20 cellular contexts compared by ENCODE assay signal in genomic region chr11:96942855-96943254, GRCh38.
DNase-seq lines count a peak whose midpoint lies in the region; ATAC-seq, FAIRE-seq and TF ChIP-seq lines count a peak whose summit lies in the region.
"Had no signal": no experiment of that assay in that cellular context is flagged by ENCODE, and none has a peak within 500 bp of the region (broad histone marks: within the 10 kb centered on the region; RNA-seq: fewer than 3 reads in every experiment).

No MANE protein-coding gene starts in this region.

- no peaks in the 10 kb centered on the region for H3K9me2 ChIP-seq in GM23338 (ENCODE audit: insufficient read depth)

- H2AK5ac ChIP-seq in H1 (ENCODE audit: low read depth, low read length), result no peak overlapping the region

- H3K9ac ChIP-seq in H1 (replicated peaks in 1 of 4; ENCODE audit: extremely low read depth in 1 of 4, low read depth in 3 of 4, low read length in 3 of 4), result no peak overlapping the region
- H3K9ac ChIP-seq in kidney (ENCODE audit: low read length in 2 of 2), result no peak overlapping the region

- no peak overlapping the region for H3K4me3 Mint-ChIP-seq in GM23338
- H3K4me3 Mint-ChIP-seq: CD4-positive, alpha-beta memory T cell; H9 had no signal

- no peak overlapping the region for H3K4ac ChIP-seq in H1 (replicated peaks; ENCODE audit: insufficient read length, low read depth, low read length)

- no peak for TF ChIP-seq EP300 in H1 (IDR thresholded peaks at IDR 0.05; ENCODE audit: borderline replicate concordance in 1 of 2, low read depth in 2 of 2, low read length in 2 of 2)
- TF ChIP-seq EP300 in esophagus muscularis mucosa (IDR thresholded peaks at IDR 0.05), result no peak

- H3K23ac ChIP-seq in H1 (ENCODE audit: insufficient read length), result no peak overlapping the region

- no peaks in the 10 kb centered on the region for H3F3A ChIP-seq in GM23338 (replicated peaks; ENCODE audit: low read depth)

- H3K4me1 Mint-ChIP-seq in GM23338, result no peaks in the 10 kb centered on the region
- H3K4me1 Mint-ChIP-seq: CD4-positive, alpha-beta memory T cell; H9 had no signal

- H4K20me1 ChIP-seq in GM23338 (replicated peaks; ENCODE audit: insufficient read depth), result no peaks in the 10 kb centered on the region
- no peaks in the 10 kb centered on the region for H4K20me1 ChIP-seq in H1 (replicated peaks in 1 of 2; ENCODE audit: control insufficient read depth in 1 of 2, insufficient read depth in 2 of 2, low read length in 2 of 2)

- no peak overlapping the region for H4K91ac ChIP-seq in H1 (replicated peaks; ENCODE audit: insufficient read length, low read length)

- H3K27ac ChIP-seq in GM23338 (ENCODE audit: low read depth) (no peak overlapping the region), VCaP (no peak overlapping the region), H1 (ENCODE audit: low read depth, low read length) (no peak overlapping the region), kidney (ENCODE audit: low read depth in 2 of 2, low read length in 2 of 2) (no peak overlapping the region), esophagus muscularis mucosa (replicated peaks in 1 of 4) (no peak overlapping the region)
- H3K27ac ChIP-seq: A549 had no signal

- H2BK15ac ChIP-seq in H1 (ENCODE audit: low read length), result no peak overlapping the region

- H3K27me3 ChIP-seq in GM23338 (ENCODE audit: insufficient read depth), result no peaks in the 10 kb centered on the region
- H3K27me3 ChIP-seq in H1 (replicated peaks in 1 of 4; ENCODE audit: control insufficient read depth in 3 of 4, extremely low read depth in 1 of 4, insufficient read depth in 3 of 4, low read length in 3 of 4), result no peaks in the 10 kb centered on the region
- no peaks in the 10 kb centered on the region for H3K27me3 ChIP-seq in esophagus muscularis mucosa

- H3K14ac ChIP-seq in H1 (ENCODE audit: insufficient read length), result no peak overlapping the region

- no peaks in the 10 kb centered on the region for H3K23me2 ChIP-seq in H1 (ENCODE audit: low read depth, low read length)

- intact Hi-C loops in kidney (cut with DNase I) (no loop called here), esophagus muscularis mucosa (cut with DNase I) (no loop called here)

- no peaks in the 10 kb centered on the region for H3K79me1 ChIP-seq in H1 (ENCODE audit: low read depth, low read length)

- TF ChIP-seq CTCF in GM23338 (conservative IDR thresholded peaks at IDR 0.05; ENCODE audit: low read depth in 2 of 2) (peak in 1 of 2 experiments; percentile 38; a peak in 2 of 4 replicates), VCaP (conservative IDR thresholded peaks at IDR 0.05) (0 out of 2 replicates have a peak, but pooled peaks have one; percentile 14), H1 (IDR thresholded peaks at IDR 0.05; ENCODE audit: control extremely low read depth in 1 of 3, insufficient read depth in 1 of 3, low read depth in 1 of 3, low read length in 3 of 3) (peak in 1 of 3 experiments; percentile 11; a peak in 1 of 4 replicates), kidney (IDR thresholded peaks at IDR 0.05; ENCODE audit: borderline replicate concordance, extremely low read depth, insufficient read depth) (no peak), esophagus muscularis mucosa (IDR thresholded peaks at IDR 0.05) (no peak)

- H3K4me1 ChIP-seq in GM23338 (ENCODE audit: insufficient read depth) (no peaks in the 10 kb centered on the region), H1 (replicated peaks in 1 of 4; ENCODE audit: control insufficient read depth in 3 of 4, insufficient read depth in 4 of 4, low read length in 3 of 4) (no peaks in the 10 kb centered on the region), kidney (ENCODE audit: control insufficient read depth in 1 of 2, insufficient read depth in 1 of 2, low read depth in 1 of 2, low read length in 2 of 2) (no peaks in the 10 kb centered on the region), esophagus muscularis mucosa (no peaks in the 10 kb centered on the region)
- H3K4me1 ChIP-seq: A549 had no signal

- no peak overlapping the region for H3K18ac ChIP-seq in H1 (ENCODE audit: extremely low read depth, low read length)

- no peak overlapping the region for H2BK12ac ChIP-seq in H1 (ENCODE audit: low read depth, low read length)

- no peak overlapping the region for H2BK120ac ChIP-seq in H1 (replicated peaks; ENCODE audit: low read depth, low read length)

- H3K4me3 ChIP-seq in GM23338 (no peak overlapping the region), H1 (ENCODE audit: extremely low read depth in 1 of 4, insufficient read depth in 2 of 4, low read depth in 3 of 4, low read length in 4 of 4) (no peak overlapping the region), kidney (ENCODE audit: low read length in 2 of 2) (no peak overlapping the region), esophagus muscularis mucosa (no peak overlapping the region)
- H3K4me3 ChIP-seq: A549 had no signal

- H3K4me2 ChIP-seq in GM23338 (no peak overlapping the region), H1 (ENCODE audit: insufficient read depth in 1 of 2, low read depth in 2 of 2, low read length in 2 of 2) (no peak overlapping the region)
- H3K4me2 ChIP-seq: A549 had no signal

- H3K9me3 ChIP-seq in H1 (ENCODE audit: insufficient read depth in 2 of 2, low read depth in 1 of 2, low read length in 1 of 2), result no peaks in the 10 kb centered on the region
- no peaks in the 10 kb centered on the region for H3K9me3 ChIP-seq in kidney (ENCODE audit: control insufficient read depth in 1 of 2, low read length in 2 of 2)
- H3K9me3 ChIP-seq in esophagus muscularis mucosa, result no peaks in the 10 kb centered on the region
- H3K9me3 ChIP-seq: A549 had no signal

- no peak overlapping the region for H3K27ac Mint-ChIP-seq in GM23338
- H3K27ac Mint-ChIP-seq: CD4-positive, alpha-beta memory T cell; H9 had no signal

- no peak overlapping the region for H3K56ac ChIP-seq in H1 (replicated peaks; ENCODE audit: insufficient read length, low read depth, low read length)

- H2BK20ac ChIP-seq in H1 (ENCODE audit: low read length), result no peak overlapping the region

- no peaks in the 10 kb centered on the region for H3K36me3 ChIP-seq in GM23338 (ENCODE audit: insufficient read depth)
- H3K36me3 ChIP-seq in H1 (ENCODE audit: control insufficient read depth in 2 of 4, insufficient read depth in 4 of 4, low read length in 3 of 4), result no peaks in the 10 kb centered on the region
- H3K36me3 ChIP-seq in kidney (ENCODE audit: control insufficient read depth in 1 of 2, insufficient read depth in 2 of 2, low read length in 2 of 2), result no peaks in the 10 kb centered on the region
- no peaks in the 10 kb centered on the region for H3K36me3 ChIP-seq in esophagus muscularis mucosa

- H2AFZ ChIP-seq in GM23338 (no peak overlapping the region), H1 (ENCODE audit: low read length) (0 out of 2 replicates have a peak overlapping the region, but pooled peaks have one; percentile 15)

- peak; percentile 55; the same call in 2 of the 3 replicates for ATAC-seq in GM23338
- ATAC-seq: A549, HCT116 had no signal

- H3K79me2 ChIP-seq in GM23338 (replicated peaks; ENCODE audit: insufficient read depth) (no peaks in the 10 kb centered on the region), H1 (ENCODE audit: control insufficient read depth in 1 of 2, insufficient read depth in 2 of 2, low read length in 2 of 2) (no peaks in the 10 kb centered on the region)

- POLR2A ChIA-PET in H1 (lab: Charles Lee; ENCODE audit: partially characterized antibody), result no interaction called here

- TF ChIP-seq POLR2A in H1 (IDR thresholded peaks at IDR 0.05; ENCODE audit: control extremely low read depth in 1 of 2, low read depth in 2 of 2, low read length in 2 of 2), result no peak
- no peak for TF ChIP-seq POLR2A in esophagus muscularis mucosa (IDR thresholded peaks at IDR 0.05; ENCODE audit: low read depth)

- no peaks in the 10 kb centered on the region for H3K27me3 Mint-ChIP-seq in GM23338 (ENCODE audit: insufficient read depth, low read depth, poor library complexity)
- H3K27me3 Mint-ChIP-seq: CD4-positive, alpha-beta memory T cell had no signal

- TF ChIP-seq RAD21 in H1 (IDR thresholded peaks at IDR 0.05 in 1 of 2, conservative IDR thresholded peaks at IDR 0.05 in 1 of 2; ENCODE audit: low read depth in 2 of 2, low read length in 2 of 2), result peak; percentile 10 to 31; a peak in 2 of 4 replicates

- H4K5ac ChIP-seq in H1 (ENCODE audit: insufficient read length, low read depth, low read length), result no peak overlapping the region

- H3K9me3 Mint-ChIP-seq in GM23338, result no peaks in the 10 kb centered on the region
- H3K9me3 Mint-ChIP-seq: H9 had no signal

- DNase-seq in GM23338 (ENCODE audit: low spot score) (peak; percentile 1), H1 (ENCODE audit: low read depth in 1 of 2, low spot score in 2 of 2) (no peak), kidney (peak; percentile 39), DMS153 treated with DMSO at 0.1 percent for 48 hours (lab: John Stamatoyannopoulos, UW; ENCODE audit: unreplicated experiment) (no peak), esophagus muscularis mucosa (ENCODE audit: extremely low spot score) (no peak), NCI-H226 (no peak)
- DNase-seq in activated CD8-positive, alpha-beta memory T cell treated with anti-CD3 and anti-CD28 coated beads, Interleukin-2, amount 50 U/mL, for 4 hours, result no peak
- DNase-seq: 8988T; C1 segment of cervical spinal cord; Calu3; CD4-positive, alpha-beta memory T cell; COR-L47; DMS79 treated with DMSO at 0.1 percent for 48 hours; GF-D8; H9 had no signal

- H4K8ac ChIP-seq in H1 (ENCODE audit: extremely low read depth, insufficient read depth, low read length), result no peak overlapping the region

- CTCF ChIA-PET in H1 (lab: Charles Lee; ENCODE audit: partially characterized antibody), result interaction anchor here (1.0 to 1.2 kb wide), 3 partner anchors 166 to 203 kb away, joined by 3 to 4 read pairs (median 3); no protein-coding TSS in a partner anchor

- no peaks in the 10 kb centered on the region for H3K36me3 Mint-ChIP-seq in GM23338 (ENCODE audit: low read depth)
- H3K36me3 Mint-ChIP-seq: CD4-positive, alpha-beta memory T cell had no signal

- no peak for FAIRE-seq in H1 (lab: Jason Lieb, UNC)
- FAIRE-seq in kidney (lab: Jason Lieb, UNC), result no peak
- FAIRE-seq: A549, GM12891, GM18507 had no signal

- H2BK5ac ChIP-seq in H1 (ENCODE audit: low read depth, low read length), result no peak overlapping the region

- WGBS in H1 (ENCODE audit: extremely low coverage in 1 of 2, insufficient coverage in 1 of 2, insufficient read length in 1 of 2, insufficient replicate concordance in 2 of 2, low coverage in 1 of 2, low lambda C conversion rate in 2 of 2, missing lambda C conversion rate in 1 of 2), 2 experiments, result 89% methylated on average over 6 of the region's 6 CpGs; no CpG with 5 or more reads in 1 of the 2 experiments
- 81% methylated on average over 6 of the region's 6 CpGs for WGBS in esophagus muscularis mucosa

TF ChIP-seq in GM23338, 12 proteins besides CTCF, POLR2A, EP300 and RAD21 (continues in another document):
- no peak for TF ChIP-seq ZNF114 (CRISPR knock-in tag; IDR thresholded peaks at IDR 0.05)

TF ChIP-seq in H1, 55 proteins besides CTCF, POLR2A, EP300 and RAD21 (continues in another document):
- no peak for TF ChIP-seq KDM4A (IDR thresholded peaks at IDR 0.05; ENCODE audit: low read depth, low read length, severe bottlenecking)
- TF ChIP-seq EZH2 (IDR thresholded peaks at IDR 0.05; ENCODE audit: low read depth, low read length, severe bottlenecking), result no peak
- TF ChIP-seq POU5F1 (IDR thresholded peaks at IDR 0.05; ENCODE audit: low read depth, low read length), result no peak
- no peak for TF ChIP-seq TBP (IDR thresholded peaks at IDR 0.05; ENCODE audit: low read depth, low read length)
- TF ChIP-seq SIN3A (conservative IDR thresholded peaks at IDR 0.05 in 1 of 2, IDR thresholded peaks at IDR 0.05 in 1 of 2; ENCODE audit: low read depth in 1 of 2, low read length in 2 of 2), result no peak

Comparison
In these comparisons a context has a peak if more than half of its experiments do, and no peak if none do; other contexts are left out.
1. DNase-seq: peak in GM23338 (single experiment) and kidney (single experiment); none in H1 (0 of 2), DMS153 treated with DMSO at 0.1 percent for 48 hours (single experiment), activated CD8-positive, alpha-beta memory T cell treated with anti-CD3 and anti-CD28 coated beads, Interleukin-2, amount 50 U/mL, for 4 hours (single experiment), esophagus muscularis mucosa (single experiment) and NCI-H226 (single experiment).